ENCODE assay signal across 14 cellular contexts in genomic region chr11:13215157-13215556, GRCh38.
DNase-seq lines count a peak whose midpoint lies in the region; ATAC-seq, FAIRE-seq and TF ChIP-seq lines count a peak whose summit lies in the region.
"Had no signal": no experiment of that assay in that cellular context is flagged by ENCODE, and none has a peak within 500 bp of the region (broad histone marks: within the 10 kb centered on the region; RNA-seq: fewer than 3 reads in every experiment).

No MANE protein-coding gene starts in this region.

- H3K79me2 ChIP-seq in K562 (ENCODE audit: control insufficient read depth, insufficient read depth, low read length) = no peaks in the 10 kb centered on the region
- no peaks in the 10 kb centered on the region for H3K79me2 ChIP-seq in keratinocyte (ENCODE audit: control insufficient read depth, insufficient read depth, low read length)

- H3K4me1 ChIP-seq in K562 (replicated peaks in 1 of 2; ENCODE audit: control insufficient read depth in 2 of 2, insufficient read depth in 2 of 2, low read length in 2 of 2) = no peaks in the 10 kb centered on the region
- H3K4me1 ChIP-seq in keratinocyte (ENCODE audit: control insufficient read depth, extremely low read depth, insufficient read depth, low read length) = peaks cover 27% of the 10 kb centered on the region
- peaks cover 0 to 5% (median 0%) of the 10 kb centered on the region in 6 donors for H3K4me1 ChIP-seq in spleen
- H3K4me1 ChIP-seq: ascending aorta, prostate gland had no signal

- DNase-seq in AG04449 (ENCODE audit: low read depth, low spot score) (peak; percentile 34), HTR-8/SVneo (ENCODE audit: insufficient read length, low spot score) (peak; percentile 56), K562 (ENCODE audit: extremely low read depth in 1 of 4, low spot score in 3 of 4) (no peak), keratinocyte (ENCODE audit: low read depth, low spot score) (no peak), HuH-7 (ENCODE audit: low spot score) (no peak), spleen (no peak), NCI-H146 (lab: John Stamatoyannopoulos, UW) (no peak)
- DNase-seq: activated CD4-positive, alpha-beta T cell treated with anti-CD3 and anti-CD28 coated beads for 1 hour; activated T-cell treated with anti-CD3 and anti-CD28 coated beads, Interleukin-2, amount 50 U/mL, for 4 hours; NCI-H1694 treated with DMSO at 0.1 percent for 48 hours; NCI-H82 had no signal

- H3K4me3 ChIP-seq in AG04449 (ENCODE audit: low read depth, low read length) (no peak overlapping the region), K562 (no peak overlapping the region), keratinocyte (ENCODE audit: control insufficient read depth in 2 of 3, extremely low read depth in 1 of 3, insufficient read depth in 2 of 3, low read depth in 1 of 3, low read length in 3 of 3) (no peak overlapping the region), spleen (no peak overlapping the region)
- H3K4me3 ChIP-seq: ascending aorta, prostate gland had no signal

- no peaks in the 10 kb centered on the region for H3K9me3 ChIP-seq in K562 (replicated peaks; ENCODE audit: control insufficient read depth, insufficient read depth, low read depth, low read length)
- H3K9me3 ChIP-seq in keratinocyte (ENCODE audit: control insufficient read depth, low read depth, low read length) = no peaks in the 10 kb centered on the region
- H3K9me3 ChIP-seq in spleen = no peaks in the 10 kb centered on the region
- H3K9me3 ChIP-seq: ascending aorta, prostate gland had no signal

- WGBS in K562 (ENCODE audit: insufficient coverage, low coverage, missing lambda C conversion rate) = 0% methylated on average over 4 of the region's 4 CpGs
- 93 to 100% (median 99%) methylated on average over 4 of the region's 4 CpGs for WGBS in spleen, 5 donors

- no peak overlapping the region for H3K9ac ChIP-seq in K562 (ENCODE audit: insufficient read depth in 1 of 2, low read depth in 2 of 2, low read length in 2 of 2)
- peak overlapping the region; percentile 66 for H3K9ac ChIP-seq in keratinocyte (ENCODE audit: control insufficient read depth, extremely low read depth, insufficient read depth, low read length)

- FAIRE-seq in HTR-8/SVneo (lab: Jason Lieb, UNC) (peak; percentile 77), K562 (lab: Jason Lieb, UNC) (no peak), keratinocyte (lab: Jason Lieb, UNC) (peak; percentile 91)

- H3K4me2 ChIP-seq in K562 (ENCODE audit: insufficient read depth, low read length) (no peak overlapping the region), keratinocyte (ENCODE audit: control insufficient read depth, extremely low read depth, insufficient read depth, low read depth, low read length) (peak overlapping the region; percentile 88)

- no peak for TF ChIP-seq EP300 in K562 (IDR thresholded peaks at IDR 0.05; ENCODE audit: low read length)

- H2AFZ ChIP-seq in K562 (ENCODE audit: low read depth, low read length) (no peak overlapping the region), keratinocyte (ENCODE audit: control insufficient read depth, low read length) (no peak overlapping the region)

- ATAC-seq in K562 = no peak
- no peak for ATAC-seq in HG02970 (IDR thresholded peaks at IDR 0.05; ENCODE audit: low FRiP score, unreplicated experiment)
- ATAC-seq: activated T-cell treated with anti-CD3 and anti-CD28 coated beads, Interleukin-2, amount 50 U/mL, for 4 hours had no signal

- H4K20me1 ChIP-seq in K562 (replicated peaks; ENCODE audit: control insufficient read depth, insufficient read depth, low read length) = 0 out of 2 replicates have a peak, but pooled peaks cover 4% of the 10 kb centered on the region
- no peaks in the 10 kb centered on the region for H4K20me1 ChIP-seq in keratinocyte (ENCODE audit: control insufficient read depth, extremely low read depth, insufficient read depth, low read length)

- TF ChIP-seq RAD21 in K562 (CRISPR knock-in tag; conservative IDR thresholded peaks at IDR 0.05 in 1 of 2, IDR thresholded peaks at IDR 0.05 in 1 of 2) = no peak

- H3K9me1 ChIP-seq in K562 (ENCODE audit: control insufficient read depth, insufficient read depth, low read length) (no peaks in the 10 kb centered on the region), keratinocyte (ENCODE audit: control insufficient read depth, extremely low read depth, insufficient read depth, low read length) (no peaks in the 10 kb centered on the region)

- H3K27me3 ChIP-seq in K562 (ENCODE audit: control insufficient read depth in 2 of 2, insufficient read depth in 2 of 2, low read length in 2 of 2) (peaks cover 12 to 28% of the 10 kb centered on the region in 2 experiments), keratinocyte (ENCODE audit: control insufficient read depth, extremely low read depth, insufficient read depth, low read length) (no peaks in the 10 kb centered on the region), spleen (replicated peaks in 1 of 7) (peaks cover 0 to 17% (median 0%) of the 10 kb centered on the region in 7 donors)
- H3K27me3 ChIP-seq: ascending aorta had no signal

- CTCF ChIA-PET in AG04449 (lab: Yijun Ruan, JAX) (interaction anchor here (1.1 to 13.5 kb wide), 8 partner anchors 10 to 251 kb away, joined by 3 to 329 read pairs (median 90); no protein-coding TSS in a partner anchor), K562 (lab: Yijun Ruan, JAX; ENCODE audit: low intra/inter-chr PET ratio) (no interaction called here)

- TF ChIP-seq POLR2A in K562 (conservative IDR thresholded peaks at IDR 0.05) = no peak
- no peak for TF ChIP-seq POLR2A in spleen (IDR thresholded peaks at IDR 0.05)

- intact Hi-C loops in K562 (cut with micrococcal nuclease) = no loop called here
- intact Hi-C loops in spleen (cut with DNase I; ENCODE audit: low total_unique reads) = no loop called here

- POLR2A ChIA-PET in AG04449 (lab: Yijun Ruan, JAX) = interaction anchor here (2.1 to 3.1 kb wide), 2 partner anchors 41 to 124 kb away, joined by 8 to 20 read pairs; no protein-coding TSS in a partner anchor
- POLR2A ChIA-PET in K562 (lab: Yijun Ruan, JAX) = interaction anchor here (0.6 kb wide), 1 partner anchor 243 kb away, joined by 3 read pairs; no protein-coding TSS in a partner anchor

- no peak overlapping the region for H3K27ac ChIP-seq in K562 (ENCODE audit: extremely low read depth, low read depth, low read length)
- H3K27ac ChIP-seq in keratinocyte (ENCODE audit: control insufficient read depth, insufficient read depth, low read length) = peak overlapping the region; percentile 95
- no peak overlapping the region for H3K27ac ChIP-seq in spleen
- H3K27ac ChIP-seq: ascending aorta, prostate gland had no signal

- dilution Hi-C loops in keratinocyte (cut with MboI; ENCODE audit: extremely low pct_ligation_motif_present, low sequenced_read_pairs) = no loop called here

- no TSS peak for BruUV-seq in K562 (replicated peaks; lab: Mats Ljungman, UMichigan)

- no peaks in the 10 kb centered on the region for H3K36me3 ChIP-seq in K562 (ENCODE audit: control insufficient read depth, insufficient read depth, low read length)
- H3K36me3 ChIP-seq in keratinocyte (ENCODE audit: control insufficient read depth in 2 of 2, extremely low read depth in 1 of 2, insufficient read depth in 2 of 2, low read length in 2 of 2) = no peaks in the 10 kb centered on the region
- H3K36me3 ChIP-seq in spleen = no peaks in the 10 kb centered on the region
- H3K36me3 ChIP-seq: ascending aorta, prostate gland had no signal

- in situ Hi-C loops in K562 (cut with MboI) = no loop called here

- TF ChIP-seq CTCF in AG04449 (IDR thresholded peaks at IDR 0.05; ENCODE audit: insufficient read depth, low read length, missing control alignments) (no peak), K562 (IDR thresholded peaks at IDR 0.05 in 2 of 3, conservative IDR thresholded peaks at IDR 0.05 in 1 of 3; ENCODE audit: insufficient read depth in 2 of 3, low read depth in 1 of 3, low read length in 3 of 3) (no peak), keratinocyte (optimal IDR thresholded peaks at IDR 0.05 in 1 of 3, IDR thresholded peaks at IDR 0.05 in 1 of 3, conservative IDR thresholded peaks at IDR 0.05 in 1 of 3; ENCODE audit: extremely low read depth in 1 of 3, insufficient read depth in 2 of 3, low read length in 3 of 3) (no peak), spleen (IDR thresholded peaks at IDR 0.05 in 8 of 11, conservative IDR thresholded peaks at IDR 0.05 in 3 of 11) (no peak)

TF ChIP-seq in K562, 482 proteins besides CTCF, POLR2A, EP300 and RAD21:
- TF ChIP-seq FOSL1 (tag; conservative IDR thresholded peaks at IDR 0.05) = peak; percentile 51; the same call in 1 of the 2 replicates
- peak; percentile 26; the same call in 1 of the 2 replicates for TF ChIP-seq CREM (IDR thresholded peaks at IDR 0.05; ENCODE audit: low read depth)
- TF ChIP-seq ZBTB9 (CRISPR knock-in tag; IDR thresholded peaks at IDR 0.05) = no peak
- TF ChIP-seq ZNF655 (CRISPR knock-in tag; IDR thresholded peaks at IDR 0.05) = no peak
- no peak for TF ChIP-seq MTA2 (IDR thresholded peaks at IDR 0.05; ENCODE audit: low read depth)

Comparison
In these comparisons a context has a peak if more than half of its experiments do, and no peak if none do; other contexts are left out.
1. DNase-seq: peak in AG04449 (single experiment) and HTR-8/SVneo (single experiment); none in K562 (0 of 4), keratinocyte (single experiment), HuH-7 (single experiment), spleen (single experiment) and NCI-H146 (single experiment).